Comparison of ENCODE assay signal across 8 cellular contexts in genomic region chr9:113520109-113520642, GRCh38. TPM values are rescaled to one million over a fixed set of nuclear protein-coding genes. Genes with fewer than 3 reads are reported as not detected.
DNase-seq lines count a peak whose midpoint lies in the region; ATAC-seq, FAIRE-seq and TF ChIP-seq lines count a peak whose summit lies in the region.

No MANE protein-coding gene starts in this region.

- peak; percentile 50 for FAIRE-seq in GM12891 (lab: Jason Lieb, UNC)

- no peaks in the 10 kb centered on the region for H3K36me3 ChIP-seq in gastrocnemius medialis

- H3K4me1 Mint-ChIP-seq in CD14-positive monocyte = peaks cover 47% of the 10 kb centered on the region

- no peak for DNase-seq in GM12891 (ENCODE audit: insufficient read length, low spot score)
- peak; percentile 57 for DNase-seq in T-helper 9 cell
- DNase-seq in coronary artery (ENCODE audit: low spot score) = no peak
- no peak for DNase-seq in gastrocnemius medialis
- DNase-seq in DMS79 treated with DMSO at 0.1 percent for 48 hours (lab: John Stamatoyannopoulos, UW) = no peak
- DNase-seq in CD14-positive monocyte (ENCODE audit: low spot score) = no peak
- DNase-seq in hypothalamus (lab: John Stamatoyannopoulos, UW) = no peak

- TF ChIP-seq POLR2A in GM12891 (IDR thresholded peaks at IDR 0.05; ENCODE audit: low read depth, low read length) (no peak), gastrocnemius medialis (IDR thresholded peaks at IDR 0.05) (no peak)

- H3K4me3 ChIP-seq in coronary artery (no peak overlapping the region), gastrocnemius medialis (no peak overlapping the region)

- H3K27ac Mint-ChIP-seq in CD14-positive monocyte = no peak overlapping the region

- no peaks in the 10 kb centered on the region for H3K9me3 ChIP-seq in gastrocnemius medialis

- H3K27me3 Mint-ChIP-seq in CD14-positive monocyte (ENCODE audit: low read depth in 3 of 3) = no peaks in the 10 kb centered on the region

- H3K4me3 Mint-ChIP-seq in CD14-positive monocyte = no peak overlapping the region

- H3K27me3 ChIP-seq in gastrocnemius medialis = no peaks in the 10 kb centered on the region

- in situ Hi-C loops in gastrocnemius medialis (cut with MboI; ENCODE audit: low sequenced_read_pairs in 4 of 4) = no loop called here

- no peak for ATAC-seq in gastrocnemius medialis
- ATAC-seq in HG02759 (IDR thresholded peaks at IDR 0.05; ENCODE audit: unreplicated experiment) = no peak

- H3K27ac ChIP-seq in coronary artery = peak overlapping the region; percentile 58 to 71
- peak overlapping the region in 3 of 4 donors; percentile 2 to 78 (median 43) for H3K27ac ChIP-seq in gastrocnemius medialis

- peaks cover 38 to 40% of the 10 kb centered on the region in 2 donors for H3K4me1 ChIP-seq in gastrocnemius medialis

- TF ChIP-seq CTCF in coronary artery (IDR thresholded peaks at IDR 0.05) = no peak
- no peak for TF ChIP-seq CTCF in gastrocnemius medialis (IDR thresholded peaks at IDR 0.05 in 4 of 5, conservative IDR thresholded peaks at IDR 0.05 in 1 of 5)
- no peak for TF ChIP-seq CTCF in CD14-positive monocyte (IDR thresholded peaks at IDR 0.05)

- peaks cover 0 to 2% of the 10 kb centered on the region in 2 donors for H3K36me3 Mint-ChIP-seq in CD14-positive monocyte

- intact Hi-C loops in gastrocnemius medialis (cut with DNase I; ENCODE audit: low total_unique reads) (no loop called here), CD14-positive monocyte (cut with micrococcal nuclease) (loop anchor here in 1 of 2 donors (10.0 kb wide), 1 partner anchor 65 kb away; no protein-coding TSS in a partner anchor)

- H3K9me3 Mint-ChIP-seq in CD14-positive monocyte = no peaks in the 10 kb centered on the region

TF ChIP-seq in GM12891, 5 proteins besides CTCF, POLR2A, EP300 and RAD21:
- TF ChIP-seq SPI1 (IDR thresholded peaks at IDR 0.05; ENCODE audit: low read depth, low read length) (no peak), POU2F2 (IDR thresholded peaks at IDR 0.05; ENCODE audit: low read depth, low read length) (no peak), POLR2AphosphoS5 (IDR thresholded peaks at IDR 0.05; ENCODE audit: low read depth, low read length) (no peak), TAF1 (IDR thresholded peaks at IDR 0.05; ENCODE audit: low read depth, low read length) (no peak), PAX5 (IDR thresholded peaks at IDR 0.05; ENCODE audit: insufficient read depth, low read length, severe bottlenecking) (no peak)
TF ChIP-seq in GM12891: peak in this region for 0.

RNA-seq across cellular contexts. Expression of gene RGS3, which starts 56.6 kb away (rescaled TPM):
- 37.2 TPM for polyA plus RNA-seq in GM12891 (2012; ENCODE audit: low read depth, missing spikeins)
- total RNA-seq in gastrocnemius medialis = 10 to 100 TPM in 2 of 4 donors, 1 to 10 TPM in 2; 5.9 to 11.8 (median 9.8) TPM
- 10 to 100 TPM in 1 of 2 donors, 1 to 10 TPM in 1; 9.1 to 15.8 TPM for polyA plus RNA-seq in CD14-positive monocyte
